In genomic region chr7:70679666-70680065, GRCh38 we compare ENCODE assay signal across 22 cellular contexts.
DNase-seq lines count a peak whose midpoint lies in the region; ATAC-seq and TF ChIP-seq lines count a peak whose summit lies in the region.
"Had no signal": no experiment of that assay in that cellular context is flagged by ENCODE, and none has a peak within 500 bp of the region (broad histone marks: within the 10 kb centered on the region; RNA-seq: fewer than 3 reads in every experiment).

No MANE protein-coding gene starts in this region.

- BruUV-seq in PC-9 (replicated peaks; lab: Mats Ljungman, UMichigan), result no TSS peak

- H3K4me3 Mint-ChIP-seq in central memory CD8-positive, alpha-beta T cell, result peak overlapping the region; percentile 73
- H3K4me3 Mint-ChIP-seq: stimulated activated naive B cell treated with anti-CD40 and anti-IgM and Interleukin-4, amounts not matched to agents 10 μg/mL and 1 μg/mL and 100 μg/mL, for 72 hours had no signal

- peak; percentile 35 for ATAC-seq in GM18499 (IDR thresholded peaks at IDR 0.05; ENCODE audit: insufficient read depth, unreplicated experiment)
- peak; percentile 55 for ATAC-seq in HG03442 (IDR thresholded peaks at IDR 0.05; ENCODE audit: unreplicated experiment)
- peak; percentile 78 for ATAC-seq in central memory CD8-positive, alpha-beta T cell (replicated peaks; ENCODE audit: extremely low read depth, poor library complexity, severe bottlenecking)
- ATAC-seq in SK-N-SH treated with all-trans-retinoic acid at 6 μM for 48 hours, result no peak; the same call in 2 of the 3 replicates
- ATAC-seq: Panc1; stimulated activated naive B cell treated with anti-CD40 and anti-IgM and Interleukin-4, amounts not matched to agents 10 μg/mL and 1 μg/mL and 100 μg/mL, for 72 hours had no signal

- no peaks in the 10 kb centered on the region for H3K9me3 ChIP-seq in PC-9 (ENCODE audit: insufficient read depth, low read depth)
- H3K9me3 ChIP-seq: heart right ventricle, vagina had no signal

- DNase-seq in AG20443 (ENCODE audit: low spot score), result peak; percentile 47
- DNase-seq in central memory CD8-positive, alpha-beta T cell (ENCODE audit: low spot score in 2 of 2), result peak in 1 of 2 donors; percentile 20
- DNase-seq in SHP77 (lab: John Stamatoyannopoulos, UW), result no peak
- DNase-seq in islet precursor cell, result no peak
- DNase-seq in PC-9, result no peak
- DNase-seq: activated CD4-positive, CD25-positive, alpha-beta regulatory T cell; activated gamma-delta T cell; AML-193; caudate nucleus; heart right ventricle; IMR-90; left cardiac atrium; NCI-H1436; NCI-H510A treated with DMSO at 0.1 percent for 48 hours; stimulated activated CD4-positive, alpha-beta T cell treated with anti-CD3 and anti-CD28 coated beads, Interleukin-4, amount 100 ng/mL, for 24 hours; stimulated activated naive B cell treated with anti-CD40 and anti-IgM and Interleukin-4, amounts not matched to agents 10 μg/mL and 1 μg/mL and 100 μg/mL, for 72 hours had no signal

- no peaks in the 10 kb centered on the region for H3F3A ChIP-seq in PC-9 (ENCODE audit: insufficient read depth, low read depth)

- no peaks in the 10 kb centered on the region for H3K27me3 Mint-ChIP-seq in central memory CD8-positive, alpha-beta T cell
- H3K27me3 Mint-ChIP-seq: stimulated activated naive B cell treated with anti-CD40 and anti-IgM and Interleukin-4, amounts not matched to agents 10 μg/mL and 1 μg/mL and 100 μg/mL, for 72 hours had no signal

- H3K36me3 ChIP-seq in PC-9 (ENCODE audit: low read depth), result no peaks in the 10 kb centered on the region
- H3K36me3 ChIP-seq: heart right ventricle, vagina had no signal

- intact Hi-C loops in PC-9 (cut with micrococcal nuclease; ENCODE audit: unreplicated experiment), result no loop called here

- no peaks in the 10 kb centered on the region for H3K4me1 ChIP-seq in PC-9 (replicated peaks; ENCODE audit: insufficient read depth)

- H3K36me3 Mint-ChIP-seq in central memory CD8-positive, alpha-beta T cell (ENCODE audit: insufficient read depth), result peaks cover 2% of the 10 kb centered on the region

- peak overlapping the region; percentile 93 for H3K27ac Mint-ChIP-seq in central memory CD8-positive, alpha-beta T cell (ENCODE audit: low read depth)
- H3K27ac Mint-ChIP-seq: stimulated activated naive B cell treated with anti-CD40 and anti-IgM and Interleukin-4, amounts not matched to agents 10 μg/mL and 1 μg/mL and 100 μg/mL, for 72 hours had no signal

- H3K9me2 ChIP-seq in PC-9 (ENCODE audit: insufficient read depth), result no peaks in the 10 kb centered on the region

- CTCF ChIA-PET in PC-9 (lab: Charles Lee), result no interaction called here

- peaks cover 61% of the 10 kb centered on the region for H3K4me1 Mint-ChIP-seq in central memory CD8-positive, alpha-beta T cell

- H3K9me3 Mint-ChIP-seq in central memory CD8-positive, alpha-beta T cell, result no peaks in the 10 kb centered on the region
- H3K9me3 Mint-ChIP-seq: stimulated activated naive B cell treated with anti-CD40 and anti-IgM and Interleukin-4, amounts not matched to agents 10 μg/mL and 1 μg/mL and 100 μg/mL, for 72 hours had no signal

- no peak overlapping the region for H3K27ac ChIP-seq in PC-9
- H3K27ac ChIP-seq: epithelial cell of prostate, vagina had no signal

- H3K27me3 ChIP-seq in PC-9 (ENCODE audit: insufficient read depth, low read depth), result peaks cover 37% of the 10 kb centered on the region
- H3K27me3 ChIP-seq: heart right ventricle, vagina had no signal

- H3K4me2 ChIP-seq in PC-9, result no peak overlapping the region

- POLR2A ChIA-PET in PC-9 (lab: Charles Lee; ENCODE audit: unreplicated experiment), result no interaction called here

- TF ChIP-seq CTCF in PC-9 (conservative IDR thresholded peaks at IDR 0.05), result no peak

- H4K20me1 ChIP-seq in PC-9 (ENCODE audit: insufficient read depth), result no peaks in the 10 kb centered on the region

- no peaks in the 10 kb centered on the region for H3K79me2 ChIP-seq in PC-9 (ENCODE audit: low read depth)

- H3K4me3 ChIP-seq in PC-9, result no peak overlapping the region
- H3K4me3 ChIP-seq: heart right ventricle, vagina had no signal

- H2AFZ ChIP-seq in PC-9, result no peak overlapping the region

TF ChIP-seq in SK-N-SH treated with all-trans-retinoic acid at 6 μM for 48 hours, 23 proteins besides CTCF, POLR2A, EP300 and RAD21:
- no peak for TF ChIP-seq RARB (CRISPR knock-in tag; IDR thresholded peaks at IDR 0.05)
- no peak for TF ChIP-seq POU6F1 (CRISPR knock-in tag; IDR thresholded peaks at IDR 0.05; ENCODE audit: borderline replicate concordance, low read depth)
- no peak for TF ChIP-seq OSR1 (CRISPR knock-in tag; IDR thresholded peaks at IDR 0.05)
- no peak for TF ChIP-seq ZFP30 (CRISPR knock-in tag; IDR thresholded peaks at IDR 0.05)
- TF ChIP-seq ZNF8 (CRISPR knock-in tag; IDR thresholded peaks at IDR 0.05), result no peak
- TF ChIP-seq GLIS3 (CRISPR knock-in tag; IDR thresholded peaks at IDR 0.05), result no peak
- no peak for TF ChIP-seq CREB5 (CRISPR knock-in tag; IDR thresholded peaks at IDR 0.05; ENCODE audit: low read depth)
- no peak for TF ChIP-seq ISL1 (CRISPR knock-in tag; IDR thresholded peaks at IDR 0.05)
- no peak for TF ChIP-seq ZNF70 (CRISPR knock-in tag; IDR thresholded peaks at IDR 0.05)
- TF ChIP-seq TOX (CRISPR knock-in tag; IDR thresholded peaks at IDR 0.05; ENCODE audit: borderline replicate concordance), result no peak
- no peak for TF ChIP-seq ZNF565 (CRISPR knock-in tag; conservative IDR thresholded peaks at IDR 0.05; ENCODE audit: low read depth)
- TF ChIP-seq BACH2 (CRISPR knock-in tag; IDR thresholded peaks at IDR 0.05; ENCODE audit: borderline replicate concordance), result no peak
- no peak for TF ChIP-seq CSDC2 (CRISPR knock-in tag; IDR thresholded peaks at IDR 0.05)
- no peak for TF ChIP-seq CSRNP3 (CRISPR knock-in tag; IDR thresholded peaks at IDR 0.05)
- no peak for TF ChIP-seq SNAI2 (CRISPR knock-in tag; IDR thresholded peaks at IDR 0.05)
- TF ChIP-seq ESRRG (CRISPR knock-in tag; IDR thresholded peaks at IDR 0.05), result no peak
- TF ChIP-seq ARNTL (CRISPR knock-in tag; IDR thresholded peaks at IDR 0.05; ENCODE audit: borderline replicate concordance, low read depth), result no peak
- TF ChIP-seq PATZ1 (CRISPR knock-in tag; IDR thresholded peaks at IDR 0.05; ENCODE audit: borderline replicate concordance), result no peak
- TF ChIP-seq ZC3H10 (CRISPR knock-in tag; IDR thresholded peaks at IDR 0.05), result no peak
